Comparison of ENCODE assay signal across 17 cellular contexts in genomic region chr2:173881886-173882285, GRCh38.
"Had no signal": no experiment of that assay in that cellular context is flagged by ENCODE, and none has a peak within 500 bp of the region (broad histone marks: within the 10 kb centered on the region; RNA-seq: fewer than 3 reads in every experiment).

No MANE protein-coding gene starts in this region.

- H3K27ac Mint-ChIP-seq: effector memory CD8-positive, alpha-beta T cell; nephron progenitor cell; T-helper 2 cell treated with Interferon-gamma antibody and Interleukin-4, amounts not matched to agents 5 μg/mL and 100 μg/mL, for 36 hours had no signal

- H3K4me3 ChIP-seq: body of pancreas, prostate gland, sigmoid colon, transverse colon had no signal

- DNase-seq: activated CD4-positive, alpha-beta T cell treated with anti-CD3 and anti-CD28 coated beads, Interleukin-2, amount 50 U/mL, for 4 hours; activated CD4-positive, CD25-positive, alpha-beta regulatory T cell treated with anti-CD3 and anti-CD28 coated beads, Interleukin-2, amount 50 U/mL, for 72 hours; activated naive CD4-positive, alpha-beta T cell treated with anti-CD3 and anti-CD28 coated beads, Interleukin-2, amount 50 U/mL, for 16 hours; activated T-cell treated with anti-CD3 and anti-CD28 coated beads, Interleukin-2, amount 50 U/mL, for 1 hour; effector memory CD8-positive, alpha-beta T cell; erythroblast; left ventricle myocardium superior; mesenchymal stem cell; nephron progenitor cell; sigmoid colon; stimulated activated CD4-positive, alpha-beta T cell treated with anti-CD3 and anti-CD28 coated beads, Interleukin-12 subunit alpha, Interleukin-12 subunit beta, amount 100 ng/mL, for 4 hours; stimulated activated naive CD4-positive, alpha-beta T cell had no signal

- H3K9me3 ChIP-seq: body of pancreas, prostate gland, sigmoid colon, transverse colon had no signal

- H3K27me3 ChIP-seq: body of pancreas, sigmoid colon, transverse colon had no signal

- H3K36me3 ChIP-seq: prostate gland, sigmoid colon, transverse colon had no signal

- H3K9me3 Mint-ChIP-seq: central memory CD8-positive, alpha-beta T cell; effector memory CD8-positive, alpha-beta T cell; T-helper 2 cell treated with Interferon-gamma antibody and Interleukin-4, amounts not matched to agents 5 μg/mL and 100 μg/mL, for 36 hours had no signal

- H3K4me3 Mint-ChIP-seq: central memory CD8-positive, alpha-beta T cell; effector memory CD8-positive, alpha-beta T cell; nephron progenitor cell; T-helper 2 cell treated with Interferon-gamma antibody and Interleukin-4, amounts not matched to agents 5 μg/mL and 100 μg/mL, for 36 hours had no signal

- H3K4me1 Mint-ChIP-seq: central memory CD8-positive, alpha-beta T cell had no signal

- H3K4me1 ChIP-seq: body of pancreas, prostate gland, sigmoid colon, transverse colon had no signal
